In the genomic region with DNA sequence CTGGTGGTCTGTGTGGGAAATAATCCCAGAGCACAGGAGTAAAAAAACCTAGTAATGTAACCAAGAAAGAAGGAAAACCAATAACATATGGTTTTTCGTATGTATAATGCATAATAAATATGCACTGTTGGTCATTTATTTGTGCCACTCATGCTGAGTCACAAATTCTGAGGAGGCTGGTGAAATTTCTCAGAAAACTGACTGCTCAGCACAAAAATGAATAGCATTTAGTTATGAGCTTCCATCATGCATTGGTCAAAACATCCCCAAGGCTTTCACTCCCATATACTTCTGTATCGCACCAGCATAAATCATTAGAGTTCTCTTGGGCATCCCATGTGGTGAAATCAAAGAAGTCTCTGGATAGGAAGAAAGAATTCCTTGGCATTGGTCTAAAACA, we compare ENCODE assay signal across 7 cellular contexts.
"Had no signal": no experiment of that assay in that cellular context is flagged by ENCODE, and none has a peak within 500 bp of the region (broad histone marks: within the 10 kb centered on the region; RNA-seq: fewer than 3 reads in every experiment).

No MANE protein-coding gene starts in this region.

- ATAC-seq: K562 had no signal

- H3K4me2 ChIP-seq: KMS-11 had no signal

- FAIRE-seq: HTR-8/SVneo, K562 had no signal

- DNase-seq: IMR-90, KBM-7, KG1 had no signal

- H3K4me3 ChIP-seq: K562 had no signal

- H3K27ac ChIP-seq: HL-60, KMS-11 had no signal

- H3K9ac ChIP-seq: KMS-11 had no signal
